Comparison of ENCODE assay signal across 1 cellular context in the genomic region with DNA sequence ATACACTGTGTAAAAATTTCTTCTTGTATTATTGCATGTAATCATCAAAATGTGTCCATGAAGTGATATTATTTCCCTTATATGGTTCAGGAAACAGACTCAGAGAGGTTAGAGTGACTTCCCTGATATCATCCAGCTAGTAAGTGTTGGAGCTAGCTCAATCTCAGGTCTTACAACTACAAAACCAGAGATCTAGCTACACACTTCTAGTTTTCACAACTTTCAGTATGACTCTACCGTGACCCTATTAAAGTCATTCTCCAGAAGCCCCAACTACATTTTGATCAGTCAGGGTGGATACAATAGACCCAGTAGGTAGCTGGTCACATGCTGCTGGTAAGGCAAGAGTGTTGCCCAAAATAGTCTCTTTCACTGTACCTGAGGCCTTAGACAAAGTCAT.
TF ChIP-seq lines count a peak whose summit lies in the region.

No MANE protein-coding gene starts in this region.

TF ChIP-seq in H1, 55 proteins besides CTCF, POLR2A, EP300 and RAD21 (continued from another document):
- TF ChIP-seq CHD7 (IDR thresholded peaks at IDR 0.05; ENCODE audit: insufficient replicate concordance, low read length) = no peak
- TF ChIP-seq SAP30 (IDR thresholded peaks at IDR 0.05; ENCODE audit: insufficient read depth, insufficient replicate concordance, low read length) = no peak
- no peak for TF ChIP-seq SUZ12 (IDR thresholded peaks at IDR 0.05; ENCODE audit: low read length)
- TF ChIP-seq POLR2AphosphoS5 (IDR thresholded peaks at IDR 0.05; ENCODE audit: low read depth, low read length) = no peak
